Comparison of ENCODE assay signal across 29 cellular contexts in the genomic region with DNA sequence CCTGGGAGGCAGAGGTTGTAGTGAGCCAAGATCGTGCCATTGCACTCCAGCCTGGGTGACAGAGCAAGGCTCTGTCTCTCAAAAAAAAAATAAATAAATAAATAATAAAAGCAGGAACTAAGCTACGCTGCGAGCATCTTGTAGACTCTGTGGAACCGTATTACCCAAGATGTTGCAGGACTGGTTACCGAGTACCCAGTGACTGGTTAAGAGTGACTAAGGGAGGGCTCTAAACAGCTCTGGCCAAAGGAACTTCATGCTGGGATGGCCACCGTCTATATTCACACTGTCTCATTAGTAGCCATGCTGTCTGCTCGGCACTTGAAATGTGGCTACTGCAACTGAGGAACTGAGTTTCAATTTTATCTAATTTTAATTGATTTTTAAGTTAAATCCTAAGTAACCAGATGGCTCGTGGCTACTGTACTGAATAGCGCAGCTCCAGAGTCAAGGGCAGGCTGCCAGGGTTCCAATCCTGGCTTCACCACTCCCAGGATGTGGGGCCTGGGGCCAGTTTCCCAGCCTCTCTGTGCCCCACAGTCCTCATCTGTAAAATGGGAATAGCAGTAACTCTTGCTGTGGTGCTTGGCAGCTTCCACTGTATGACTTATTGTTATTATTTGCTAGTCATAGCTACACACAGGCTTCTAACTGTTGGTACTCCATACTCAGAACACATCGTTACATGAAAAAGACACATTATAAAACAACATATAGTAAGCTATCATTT. TPM values are rescaled to one million over a fixed set of nuclear protein-coding genes. Genes with fewer than 3 reads are reported as not detected.
DNase-seq lines count a peak whose midpoint lies in the region; ATAC-seq, FAIRE-seq and TF ChIP-seq lines count a peak whose summit lies in the region.
"Had no signal": no experiment of that assay in that cellular context is flagged by ENCODE, and none has a peak within 500 bp of the region (broad histone marks: within the 10 kb centered on the region; RNA-seq: fewer than 3 reads in every experiment).

No MANE protein-coding gene starts in this region.

- no peak overlapping the region for H2AK5ac ChIP-seq in mesendoderm (ENCODE audit: low read length)

- no peak overlapping the region for H3K18ac ChIP-seq in mesendoderm (ENCODE audit: low read length)

- H2AFZ ChIP-seq in GM23248, result peak overlapping the region; percentile 10; the same call in 1 of the 2 replicates
- no peak overlapping the region for H2AFZ ChIP-seq in K562 (ENCODE audit: low read depth, low read length)

- 0 out of 2 replicates have a peak overlapping the region, but pooled peaks have one; percentile 13 for H3K9ac ChIP-seq in GM23248
- H3K9ac ChIP-seq in K562 (ENCODE audit: insufficient read depth in 1 of 2, low read depth in 2 of 2, low read length in 2 of 2), result no peak overlapping the region
- H3K9ac ChIP-seq in mesendoderm (ENCODE audit: low read length), result no peak overlapping the region

- H2BK5ac ChIP-seq in mesendoderm (ENCODE audit: low read length), result no peak overlapping the region

- H3K27ac ChIP-seq in GM23248 (peak overlapping the region; percentile 54), K562 (ENCODE audit: extremely low read depth, low read depth, low read length) (no peak overlapping the region), mesendoderm (ENCODE audit: low read depth, low read length) (no peak overlapping the region)
- no peak overlapping the region for H3K27ac ChIP-seq in naive thymus-derived CD4-positive, alpha-beta T cell (ENCODE audit: low read depth, low read length)
- H3K27ac ChIP-seq: prostate gland, WERI-Rb-1 had no signal

- no peak for ATAC-seq in K562
- no peak for ATAC-seq in naive thymus-derived CD4-positive, alpha-beta T cell
- ATAC-seq in GM21786 (IDR thresholded peaks at IDR 0.05; ENCODE audit: unreplicated experiment), result no peak
- no peak for ATAC-seq in GM18907 (IDR thresholded peaks at IDR 0.05; ENCODE audit: unreplicated experiment)
- ATAC-seq: PC-3 had no signal

- H3K9me2 ChIP-seq in GM23248 (ENCODE audit: insufficient read depth), result no peaks in the 10 kb centered on the region

- H2BK15ac ChIP-seq in mesendoderm (replicated peaks; ENCODE audit: low read depth), result no peak overlapping the region

- no peak overlapping the region for H3K4me3 Mint-ChIP-seq in naive thymus-derived CD4-positive, alpha-beta T cell
- H3K4me3 Mint-ChIP-seq: H9 had no signal

- H3K79me2 ChIP-seq in GM23248 (ENCODE audit: insufficient read depth) (peaks cover 78% of the 10 kb centered on the region), K562 (ENCODE audit: control insufficient read depth, insufficient read depth, low read length) (peaks cover 11% of the 10 kb centered on the region; the same call in 1 of the 3 replicates), mesendoderm (ENCODE audit: control insufficient read depth, insufficient read depth, low read length) (peaks cover 12% of the 10 kb centered on the region)

- no peak overlapping the region for H4K5ac ChIP-seq in mesendoderm (ENCODE audit: low read length)

- H3K27me3 ChIP-seq in GM23248 (replicated peaks; ENCODE audit: insufficient read depth), result no peaks in the 10 kb centered on the region
- H3K27me3 ChIP-seq in K562 (ENCODE audit: control insufficient read depth in 2 of 2, insufficient read depth in 2 of 2, low read length in 2 of 2), result no peaks in the 10 kb centered on the region
- no peaks in the 10 kb centered on the region for H3K27me3 ChIP-seq in mesendoderm (ENCODE audit: insufficient read depth, low read length, poor library complexity)
- H3K27me3 ChIP-seq in naive thymus-derived CD4-positive, alpha-beta T cell (ENCODE audit: control insufficient read depth in 2 of 2, insufficient read depth in 2 of 2, low read length in 2 of 2), result no peaks in the 10 kb centered on the region
- H3K27me3 ChIP-seq: dorsolateral prefrontal cortex, uterus had no signal

- H3K27me3 Mint-ChIP-seq in naive thymus-derived CD4-positive, alpha-beta T cell, result no peaks in the 10 kb centered on the region

- H3K79me1 ChIP-seq in mesendoderm (ENCODE audit: low read length), result peaks cover 9% of the 10 kb centered on the region

- no TSS peak for BruUV-seq in K562 (replicated peaks; lab: Mats Ljungman, UMichigan)

- H3K4me1 Mint-ChIP-seq in naive thymus-derived CD4-positive, alpha-beta T cell, result peaks cover 12 to 31% (median 28%) of the 10 kb centered on the region in 7 donors

- CTCF ChIA-PET in K562 (lab: Yijun Ruan, JAX; ENCODE audit: low intra/inter-chr PET ratio), result no interaction called here
- CTCF ChIA-PET in naive thymus-derived CD4-positive, alpha-beta T cell (lab: Charles Lee), result interaction anchor here (0.6 kb wide), 1 partner anchor 12 kb away, joined by 3 read pairs; no protein-coding TSS in a partner anchor

- POLR2A ChIA-PET in K562 (lab: Yijun Ruan, JAX), result interaction anchor here (1.3 kb wide), 1 partner anchor 12 kb away, joined by 3 read pairs; no protein-coding TSS in a partner anchor
- POLR2A ChIA-PET in naive thymus-derived CD4-positive, alpha-beta T cell (lab: Charles Lee), result interaction anchor here (1.2 kb wide), 1 partner anchor 9 kb away, joined by 4 read pairs; no protein-coding TSS in a partner anchor

- H4K20me1 ChIP-seq in GM23248 (ENCODE audit: insufficient read depth), result no peaks in the 10 kb centered on the region
- no peaks in the 10 kb centered on the region; the same call in 1 of the 2 replicates for H4K20me1 ChIP-seq in K562 (replicated peaks; ENCODE audit: control insufficient read depth, insufficient read depth, low read length)

- H3K4me3 ChIP-seq in GM23248 (no peak overlapping the region), K562 (no peak overlapping the region), mesendoderm (ENCODE audit: low read length) (no peak overlapping the region)
- H3K4me3 ChIP-seq in naive thymus-derived CD4-positive, alpha-beta T cell (ENCODE audit: low read length), result no peak overlapping the region
- H3K4me3 ChIP-seq: prostate gland, uterus had no signal

- H2BK120ac ChIP-seq in mesendoderm (ENCODE audit: low read depth, low read length), result no peak overlapping the region

- H3K27ac Mint-ChIP-seq in naive thymus-derived CD4-positive, alpha-beta T cell, result no peak overlapping the region

- intact Hi-C loops in K562 (cut with micrococcal nuclease), result no loop called here
- intact Hi-C loops in naive thymus-derived CD4-positive, alpha-beta T cell (cut with micrococcal nuclease), result no loop called here

- H3K4ac ChIP-seq in mesendoderm (ENCODE audit: low read depth, low read length), result no peak overlapping the region

- TF ChIP-seq RAD21 in K562 (CRISPR knock-in tag; conservative IDR thresholded peaks at IDR 0.05 in 1 of 2, IDR thresholded peaks at IDR 0.05 in 1 of 2), result no peak

- no peaks in the 10 kb centered on the region for H3K9me3 Mint-ChIP-seq in naive thymus-derived CD4-positive, alpha-beta T cell
- H3K9me3 Mint-ChIP-seq: H9 had no signal

- in situ Hi-C loops in GM23248 (cut with MboI), result no loop called here
- in situ Hi-C loops in K562 (cut with MboI), result loop anchor here (25.0 kb wide), 1 partner anchor 166 kb away; no protein-coding TSS in a partner anchor

- H3K36me3 Mint-ChIP-seq in naive thymus-derived CD4-positive, alpha-beta T cell, result no peaks in the 10 kb centered on the region

- FAIRE-seq in K562 (lab: Jason Lieb, UNC), result no peak
- FAIRE-seq: G401.6, GM19239, kidney had no signal

- H3K9me1 ChIP-seq in K562 (ENCODE audit: control insufficient read depth, insufficient read depth, low read length), result no peaks in the 10 kb centered on the region

- peak overlapping the region; percentile 8 for H3K4me2 ChIP-seq in GM23248 (ENCODE audit: unreplicated experiment)
- no peak overlapping the region for H3K4me2 ChIP-seq in K562 (ENCODE audit: insufficient read depth, low read length)
- H3K4me2 ChIP-seq in mesendoderm (ENCODE audit: low read length), result no peak overlapping the region

- TF ChIP-seq POLR2A in K562 (conservative IDR thresholded peaks at IDR 0.05), result no peak

- no peak overlapping the region for H4K8ac ChIP-seq in mesendoderm (ENCODE audit: low read depth, low read length)

- 41 to 47% methylated on average over 10 of the region's 10 CpGs for WGBS in GM23248 (ENCODE audit: low coverage in 1 of 2, low lambda C conversion rate in 2 of 2, missing lambda C conversion rate in 2 of 2), 2 experiments
- 75% methylated on average over 10 of the region's 10 CpGs for WGBS in K562 (ENCODE audit: insufficient coverage, low coverage, missing lambda C conversion rate)
- WGBS in mesendoderm (ENCODE audit: extremely low coverage, insufficient coverage, low lambda C conversion rate), result no CpG with 5 or more reads among the region's 10 CpGs

- peak; percentile 61 for DNase-seq in NCI-H82 (lab: John Stamatoyannopoulos, UW)
- DNase-seq in NCI-H82 treated with DMSO at 0.1 percent for 48 hours (lab: John Stamatoyannopoulos, UW; ENCODE audit: unreplicated experiment), result no peak
- peak; percentile 80 for DNase-seq in GM23248
- no peak for DNase-seq in K562 (ENCODE audit: extremely low read depth in 1 of 4, low spot score in 3 of 4)
- DNase-seq in mesendoderm, result peak; percentile 14
- DNase-seq in naive thymus-derived CD4-positive, alpha-beta T cell, result no peak
- DNase-seq: activated CD4-positive, alpha-beta T cell treated with anti-CD3 and anti-CD28 coated beads for 48 hours; activated CD8-positive, alpha-beta memory T cell treated with anti-CD3 and anti-CD28 coated beads for 24 hours; activated gamma-delta T cell treated with Interleukin-2 at 50 U/mL for 16 hours; cerebellar nuclear complex; DMS53; dorsolateral prefrontal cortex; glutamatergic neuron; H9; IMR-90; kidney; mammary epithelial cell; NCI-H2081; NCI-H226; NCI-H774; PC-3; stimulated activated naive CD4-positive, alpha-beta T cell; uterus; WERI-Rb-1 had no signal

- H3K4me1 ChIP-seq in GM23248 (ENCODE audit: insufficient read depth) (no peaks in the 10 kb centered on the region; the same call in 1 of the 2 replicates), K562 (replicated peaks in 1 of 2; ENCODE audit: control insufficient read depth in 2 of 2, insufficient read depth in 2 of 2, low read length in 2 of 2) (peaks cover 2 to 20% of the 10 kb centered on the region in 2 experiments; a peak in 3 of 5 replicates), mesendoderm (ENCODE audit: control insufficient read depth, low read depth, low read length) (peaks cover 2% of the 10 kb centered on the region)
- peaks cover 8 to 12% of the 10 kb centered on the region in 2 donors for H3K4me1 ChIP-seq in naive thymus-derived CD4-positive, alpha-beta T cell (ENCODE audit: control insufficient read depth in 2 of 2, insufficient read depth in 2 of 2, low read length in 2 of 2)
- H3K4me1 ChIP-seq: prostate gland, uterus had no signal

- TF ChIP-seq CTCF in K562 (IDR thresholded peaks at IDR 0.05 in 2 of 3, conservative IDR thresholded peaks at IDR 0.05 in 1 of 3; ENCODE audit: insufficient read depth in 2 of 3, low read depth in 1 of 3, low read length in 3 of 3), result no peak

- no peak overlapping the region for H3K56ac ChIP-seq in mesendoderm (ENCODE audit: low read length)

- no peaks in the 10 kb centered on the region for H3K9me3 ChIP-seq in GM23248 (ENCODE audit: low read depth)
- H3K9me3 ChIP-seq in K562 (replicated peaks; ENCODE audit: control insufficient read depth, insufficient read depth, low read depth, low read length), result peaks cover 5% of the 10 kb centered on the region; the same call in 1 of the 2 replicates
- H3K9me3 ChIP-seq in naive thymus-derived CD4-positive, alpha-beta T cell (ENCODE audit: control insufficient read depth in 2 of 3, low read length in 3 of 3), result no peaks in the 10 kb centered on the region
- H3K9me3 ChIP-seq: prostate gland, uterus had no signal

- peaks cover 22% of the 10 kb centered on the region; the same call in 1 of the 2 replicates for H3F3A ChIP-seq in GM23248 (ENCODE audit: insufficient read depth)

- no peak for TF ChIP-seq EP300 in K562 (IDR thresholded peaks at IDR 0.05; ENCODE audit: low read length)

- no peak overlapping the region for H3K23ac ChIP-seq in mesendoderm (ENCODE audit: low read length)

- H3K36me3 ChIP-seq in GM23248 (ENCODE audit: low read depth) (no peaks in the 10 kb centered on the region), K562 (ENCODE audit: control insufficient read depth, insufficient read depth, low read length) (no peaks in the 10 kb centered on the region), mesendoderm (ENCODE audit: control insufficient read depth, insufficient read depth, low read length) (no peaks in the 10 kb centered on the region)
- H3K36me3 ChIP-seq in naive thymus-derived CD4-positive, alpha-beta T cell (ENCODE audit: control insufficient read depth in 2 of 3, insufficient read depth in 3 of 3, low read length in 3 of 3), result peaks cover 0 to 5% (median 0%) of the 10 kb centered on the region in 3 experiments
- H3K36me3 ChIP-seq: prostate gland, uterus, WERI-Rb-1 had no signal

RNA-seq across cellular contexts. Expression of a gene that starts 3.0 kb away (rescaled TPM):
- 61.2 and 71.3 TPM in 2 replicates for total RNA-seq in GM23248 (2014; rRNA removed; shearing (Covaris generic))
- polyA plus RNA-seq in GM23248 (2016; fragmentation: Nextera tagmentation; extraction: Ambion mirVana) (108 and 112 TPM in 2 replicates), K562 (2011; rRNA removed) (39.9 and 47.8 TPM in 2 replicates), K562 (2014; fragmentation: Illumina TruSeq; extraction: Trizol) (19.7 and 28.8 TPM in 2 replicates), K562 (2014; fragmentation: Nextera tagmentation; extraction: Ambion mirVana) (1 to 10 TPM; 4.6 to 5.3 TPM), K562 (2014; rRNA removed) (19.3 and 33.3 TPM in 2 replicates)
- total RNA-seq in K562 (2011; cell fraction: chromatin; rRNA removed; ENCODE audit: low replicate concordance), result 34.7 and 43.2 TPM in 2 replicates
- 16.4 and 21.5 TPM in 2 replicates for total RNA-seq in K562 (2011; cell fraction: nucleolus; rRNA removed)
- total RNA-seq in K562 (2011; cell fraction: nucleoplasm; rRNA removed), result 25.4 and 30.0 TPM in 2 replicates
- total RNA-seq in K562 (2014; rRNA removed) (13.2 and 22.6 TPM in 2 replicates), K562 (2014; rRNA removed; fragmentation: Illumina TruSeq; extraction: Trizol) (19.4 and 21.3 TPM in 2 replicates), K562 (2015; rRNA removed; fragmentation: Illumina TruSeq; extraction: Trizol) (16.9 and 19.0 TPM in 2 replicates), K562 (2021) (12.5 and 15.7 TPM in 2 replicates)
- polyA plus RNA-seq in K562 (2011; cell fraction: cytosol; rRNA removed), result 19.1 and 23.8 TPM in 2 replicates
- 21.3 and 23.3 TPM in 2 replicates for polyA plus RNA-seq in K562 (2011; cell fraction: nucleus; rRNA removed)
- 15.9 and 16.8 TPM in 2 replicates for polyA plus RNA-seq in K562 (2012)
- polyA minus RNA-seq in K562 (2011; rRNA and poly(A)+ RNA removed), result 29.8 and 31.5 TPM in 2 replicates
- 16.8 and 18.6 TPM in 2 replicates for polyA minus RNA-seq in K562 (2011; cell fraction: cytosol; rRNA and poly(A)+ RNA removed)
- polyA minus RNA-seq in K562 (2011; cell fraction: nucleus; rRNA and poly(A)+ RNA removed), result 6.7 and 8.5 TPM in 2 replicates
- polyA plus RNA-seq in mesendoderm (2013, experiment 1 of 2), result 44.2 TPM
- 44.6 TPM for polyA plus RNA-seq in mesendoderm (2013, experiment 2 of 2)
- 10 to 100 TPM; 26.1 to 39.2 (median 28.7) TPM for total RNA-seq in naive thymus-derived CD4-positive, alpha-beta T cell
- polyA plus RNA-seq in naive thymus-derived CD4-positive, alpha-beta T cell, result 10 to 100 TPM; 50.3 to 54.0 TPM

RNA-seq across cellular contexts. Expression of a gene that starts 41.2 kb away (rescaled TPM):
- total RNA-seq in GM23248 (2014; rRNA removed; shearing (Covaris generic)), result 36.2 and 40.3 TPM in 2 replicates
- polyA plus RNA-seq in GM23248 (2016; fragmentation: Nextera tagmentation; extraction: Ambion mirVana) (24.8 and 24.9 TPM in 2 replicates), K562 (2011; rRNA removed) (27.4 and 49.5 TPM in 2 replicates), K562 (2014; fragmentation: Illumina TruSeq; extraction: Trizol) (26.4 and 26.7 TPM in 2 replicates), K562 (2014; fragmentation: Nextera tagmentation; extraction: Ambion mirVana) (10 to 100 TPM; 22.6 to 38.5 TPM), K562 (2014; rRNA removed) (28.4 and 28.6 TPM in 2 replicates)
- 31.3 and 50.9 TPM in 2 replicates for total RNA-seq in K562 (2011; cell fraction: chromatin; rRNA removed; ENCODE audit: low replicate concordance)
- total RNA-seq in K562 (2011; cell fraction: nucleolus; rRNA removed), result 11.5 and 14.5 TPM in 2 replicates
- total RNA-seq in K562 (2011; cell fraction: nucleoplasm; rRNA removed), result 17.4 and 19.7 TPM in 2 replicates
- total RNA-seq in K562 (2014; rRNA removed) (22.2 and 23.9 TPM in 2 replicates), K562 (2014; rRNA removed; fragmentation: Illumina TruSeq; extraction: Trizol) (37.3 and 40.5 TPM in 2 replicates), K562 (2015; rRNA removed; fragmentation: Illumina TruSeq; extraction: Trizol) (33.9 and 35.7 TPM in 2 replicates), K562 (2021) (27.8 and 28.0 TPM in 2 replicates)
- polyA plus RNA-seq in K562 (2011; cell fraction: cytosol; rRNA removed), result 12.5 and 15.7 TPM in 2 replicates
- 21.6 and 22.9 TPM in 2 replicates for polyA plus RNA-seq in K562 (2011; cell fraction: nucleus; rRNA removed)
- polyA plus RNA-seq in K562 (2012), result 11.6 and 18.3 TPM in 2 replicates
- 41.8 and 65.6 TPM in 2 replicates for polyA minus RNA-seq in K562 (2011; rRNA and poly(A)+ RNA removed)
- polyA minus RNA-seq in K562 (2011; cell fraction: cytosol; rRNA and poly(A)+ RNA removed), result 15.0 and 26.1 TPM in 2 replicates
- polyA minus RNA-seq in K562 (2011; cell fraction: nucleus; rRNA and poly(A)+ RNA removed), result 11.0 and 14.8 TPM in 2 replicates
- polyA plus RNA-seq in mesendoderm (2013, experiment 1 of 2), result 18.1 TPM
- 17.7 TPM for polyA plus RNA-seq in mesendoderm (2013, experiment 2 of 2)
- 10 to 100 TPM; 27.3 to 46.9 (median 40.4) TPM for total RNA-seq in naive thymus-derived CD4-positive, alpha-beta T cell
- 10 to 100 TPM; 29.0 to 36.5 TPM for polyA plus RNA-seq in naive thymus-derived CD4-positive, alpha-beta T cell

Comparison
In these comparisons a context has a peak if more than half of its experiments do, and no peak if none do; other contexts are left out.
1. DNase-seq: peak in NCI-H82 (single experiment), GM23248 (single experiment) and mesendoderm (single experiment); none in NCI-H82 treated with DMSO at 0.1 percent for 48 hours (single experiment), K562 (0 of 4) and naive thymus-derived CD4-positive, alpha-beta T cell (0 of 9).